In the genomic region with DNA sequence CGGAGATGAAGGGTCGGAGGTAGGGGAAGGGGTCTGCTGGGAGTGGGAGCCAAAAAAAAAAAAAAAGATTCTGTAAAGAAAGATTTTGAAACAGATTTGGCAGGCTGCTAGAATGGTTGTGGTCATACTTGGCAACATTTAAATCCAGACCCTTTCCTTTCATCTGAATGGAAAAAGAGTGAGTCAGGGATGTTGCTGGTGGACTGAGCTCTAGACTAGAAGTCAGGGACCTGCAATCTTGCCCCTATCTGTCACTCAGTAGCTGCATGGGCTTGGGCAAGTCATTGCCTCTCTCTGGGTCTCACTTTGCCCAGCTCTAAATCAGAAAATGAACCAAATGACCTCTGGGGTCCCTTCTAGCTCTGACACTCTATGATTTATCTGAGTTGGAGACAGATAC, we compare ENCODE assay signal across 22 cellular contexts. TPM values are rescaled to one million over a fixed set of nuclear protein-coding genes. Genes with fewer than 3 reads are reported as not detected.
DNase-seq lines count a peak whose midpoint lies in the region; ATAC-seq and TF ChIP-seq lines count a peak whose summit lies in the region.
"Had no signal": no experiment of that assay in that cellular context is flagged by ENCODE, and none has a peak within 500 bp of the region (broad histone marks: within the 10 kb centered on the region; RNA-seq: fewer than 3 reads in every experiment).

No MANE protein-coding gene starts in this region.

- DNase-seq in AG08395 (ENCODE audit: low spot score): peak; percentile 27
- DNase-seq in GM23248: peak; percentile 15
- DNase-seq in WTC11 (ENCODE audit: low spot score): no peak
- DNase-seq in mesenteric fat pad (ENCODE audit: low spot score): peak; percentile 22
- DNase-seq in sigmoid colon: no peak
- DNase-seq: activated CD4-positive, alpha-beta T cell treated with anti-CD3 and anti-CD28 coated beads, Interleukin-2, amount 50 U/mL, for 48 hours; activated CD8-positive, alpha-beta memory T cell treated with anti-CD3 and anti-CD28 coated beads, Interleukin-2, amount 50 U/mL, for 48 hours; activated gamma-delta T cell; Calu3; IMR-90; lower lobe of right lung; mucosa of descending colon; NCI-H1048; NCI-H1694 treated with DMSO at 0.1 percent for 48 hours; NCI-H2171; ovary; PC-9; Right ventricle myocardium superior; small intestine had no signal

- H3K27me3 ChIP-seq in GM23248 (replicated peaks; ENCODE audit: insufficient read depth) (no peaks in the 10 kb centered on the region), sigmoid colon (no peaks in the 10 kb centered on the region)
- H3K27me3 ChIP-seq: ovary had no signal

- no peaks in the 10 kb centered on the region for H3F3A ChIP-seq in GM23248 (ENCODE audit: insufficient read depth)

- H3K27ac ChIP-seq in GM23248 (no peak overlapping the region), sigmoid colon (no peak overlapping the region)
- H3K27ac ChIP-seq: lower lobe of right lung, ovary, PC-9 had no signal

- H3K9ac ChIP-seq in GM23248: no peak overlapping the region

- no peak overlapping the region for H2AFZ ChIP-seq in GM23248
- H2AFZ ChIP-seq: PC-9 had no signal

- no peaks in the 10 kb centered on the region for H4K20me1 ChIP-seq in GM23248 (ENCODE audit: insufficient read depth)

- H3K27ac Mint-ChIP-seq in WTC11: peak overlapping the region; percentile 84
- H3K27ac Mint-ChIP-seq: natural killer cell treated with Interleukin-12 subunit alpha and Interleukin-12 subunit beta and Interleukin-15 and Interleukin-18, amount 100 ng/mL, for 72 hours had no signal

- TF ChIP-seq CTCF in WTC11 (IDR thresholded peaks at IDR 0.05) (no peak), sigmoid colon (IDR thresholded peaks at IDR 0.05) (no peak)

- no peak overlapping the region for H3K4me3 ChIP-seq in GM23248
- no peak overlapping the region for H3K4me3 ChIP-seq in sigmoid colon
- H3K4me3 ChIP-seq: lower lobe of right lung, mucosa of descending colon, ovary, PC-9 had no signal

- no peak for ATAC-seq in WTC11
- no peak for ATAC-seq in GM21381 (IDR thresholded peaks at IDR 0.05; ENCODE audit: unreplicated experiment)
- ATAC-seq in GM21825 (IDR thresholded peaks at IDR 0.05; ENCODE audit: unreplicated experiment): no peak
- ATAC-seq: lower lobe of right lung; mucosa of descending colon; natural killer cell treated with Interleukin-12 subunit alpha and Interleukin-12 subunit beta and Interleukin-15 and Interleukin-18, amount 100 ng/mL, for 72 hours had no signal

- POLR2A ChIA-PET in WTC11 (lab: Charles Lee): no interaction called here

- H3K9me3 Mint-ChIP-seq in WTC11: no peaks in the 10 kb centered on the region
- H3K9me3 Mint-ChIP-seq: natural killer cell treated with Interleukin-12 subunit alpha and Interleukin-12 subunit beta and Interleukin-15 and Interleukin-18, amount 100 ng/mL, for 72 hours had no signal

- no peak for TF ChIP-seq POLR2A in sigmoid colon (IDR thresholded peaks at IDR 0.05)

- no peak overlapping the region for H3K4me3 Mint-ChIP-seq in WTC11
- H3K4me3 Mint-ChIP-seq: natural killer cell treated with Interleukin-12 subunit alpha and Interleukin-12 subunit beta and Interleukin-15 and Interleukin-18, amount 100 ng/mL, for 72 hours had no signal

- no peak overlapping the region for H3K4me2 ChIP-seq in GM23248 (ENCODE audit: unreplicated experiment)
- H3K4me2 ChIP-seq: PC-9 had no signal

- peaks cover 66% of the 10 kb centered on the region for H3K36me3 Mint-ChIP-seq in WTC11
- H3K36me3 Mint-ChIP-seq: natural killer cell treated with Interleukin-12 subunit alpha and Interleukin-12 subunit beta and Interleukin-15 and Interleukin-18, amount 100 ng/mL, for 72 hours had no signal

- H3K79me2 ChIP-seq in GM23248 (ENCODE audit: insufficient read depth): no peaks in the 10 kb centered on the region

- H3K9me3 ChIP-seq in GM23248 (ENCODE audit: low read depth) (no peaks in the 10 kb centered on the region), sigmoid colon (no peaks in the 10 kb centered on the region)
- H3K9me3 ChIP-seq: lower lobe of right lung, mucosa of descending colon, ovary had no signal

- WGBS in GM23248 (ENCODE audit: low coverage in 1 of 2, low lambda C conversion rate in 2 of 2, missing lambda C conversion rate in 2 of 2), 2 experiments: 54 to 67% methylated on average over 2 of the region's 2 CpGs
- 43 to 88% methylated on average over 2 of the region's 2 CpGs for WGBS in sigmoid colon, 2 donors

- TF ChIP-seq EP300 in sigmoid colon (IDR thresholded peaks at IDR 0.05): no peak

- H3K27me3 Mint-ChIP-seq in WTC11 (ENCODE audit: low read depth): no peaks in the 10 kb centered on the region

- H3K4me1 ChIP-seq in GM23248 (ENCODE audit: insufficient read depth) (no peaks in the 10 kb centered on the region), sigmoid colon (no peaks in the 10 kb centered on the region)
- H3K4me1 ChIP-seq: lower lobe of right lung had no signal

- in situ Hi-C loops in GM23248 (cut with MboI): no loop called here

- peaks cover 55% of the 10 kb centered on the region for H3K4me1 Mint-ChIP-seq in WTC11

- CTCF ChIA-PET in WTC11 (lab: Charles Lee): no interaction called here

- H3K36me3 ChIP-seq in GM23248 (ENCODE audit: low read depth): no peaks in the 10 kb centered on the region
- no peaks in the 10 kb centered on the region for H3K36me3 ChIP-seq in sigmoid colon
- H3K36me3 ChIP-seq: lower lobe of right lung, ovary had no signal

- H3K9me2 ChIP-seq in GM23248 (ENCODE audit: insufficient read depth): no peaks in the 10 kb centered on the region

- intact Hi-C loops in sigmoid colon (cut with DNase I): no loop called here

TF ChIP-seq in WTC11, 78 proteins besides CTCF, POLR2A, EP300 and RAD21:
- TF ChIP-seq, protein P1, sequence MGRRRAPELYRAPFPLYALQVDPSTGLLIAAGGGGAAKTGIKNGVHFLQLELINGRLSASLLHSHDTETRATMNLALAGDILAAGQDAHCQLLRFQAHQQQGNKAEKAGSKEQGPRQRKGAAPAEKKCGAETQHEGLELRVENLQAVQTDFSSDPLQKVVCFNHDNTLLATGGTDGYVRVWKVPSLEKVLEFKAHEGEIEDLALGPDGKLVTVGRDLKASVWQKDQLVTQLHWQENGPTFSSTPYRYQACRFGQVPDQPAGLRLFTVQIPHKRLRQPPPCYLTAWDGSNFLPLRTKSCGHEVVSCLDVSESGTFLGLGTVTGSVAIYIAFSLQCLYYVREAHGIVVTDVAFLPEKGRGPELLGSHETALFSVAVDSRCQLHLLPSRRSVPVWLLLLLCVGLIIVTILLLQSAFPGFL (CRISPR knock-in tag; IDR thresholded peaks at IDR 0.05; ENCODE audit: borderline replicate concordance): no peak
- TF ChIP-seq TP53 (CRISPR knock-in tag; IDR thresholded peaks at IDR 0.05) (no peak), PRRX2 (CRISPR knock-in tag; IDR thresholded peaks at IDR 0.05) (no peak), JUN (CRISPR knock-in tag; IDR thresholded peaks at IDR 0.05) (no peak), ZNF263 (CRISPR knock-in tag; IDR thresholded peaks at IDR 0.05; ENCODE audit: low read depth) (no peak), FOXJ3 (CRISPR knock-in tag; IDR thresholded peaks at IDR 0.05; ENCODE audit: borderline replicate concordance) (no peak), ATF1 (CRISPR knock-in tag; IDR thresholded peaks at IDR 0.05) (no peak), FOXK1 (CRISPR knock-in tag; IDR thresholded peaks at IDR 0.05) (no peak), ZNF416 (CRISPR knock-in tag; IDR thresholded peaks at IDR 0.05) (no peak)
- TF ChIP-seq, protein P2, sequence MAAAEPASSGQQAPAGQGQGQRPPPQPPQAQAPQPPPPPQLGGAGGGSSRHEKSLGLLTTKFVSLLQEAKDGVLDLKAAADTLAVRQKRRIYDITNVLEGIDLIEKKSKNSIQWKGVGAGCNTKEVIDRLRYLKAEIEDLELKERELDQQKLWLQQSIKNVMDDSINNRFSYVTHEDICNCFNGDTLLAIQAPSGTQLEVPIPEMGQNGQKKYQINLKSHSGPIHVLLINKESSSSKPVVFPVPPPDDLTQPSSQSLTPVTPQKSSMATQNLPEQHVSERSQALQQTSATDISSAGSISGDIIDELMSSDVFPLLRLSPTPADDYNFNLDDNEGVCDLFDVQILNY (CRISPR knock-in tag; IDR thresholded peaks at IDR 0.05): no peak
- TF ChIP-seq, protein P3, sequence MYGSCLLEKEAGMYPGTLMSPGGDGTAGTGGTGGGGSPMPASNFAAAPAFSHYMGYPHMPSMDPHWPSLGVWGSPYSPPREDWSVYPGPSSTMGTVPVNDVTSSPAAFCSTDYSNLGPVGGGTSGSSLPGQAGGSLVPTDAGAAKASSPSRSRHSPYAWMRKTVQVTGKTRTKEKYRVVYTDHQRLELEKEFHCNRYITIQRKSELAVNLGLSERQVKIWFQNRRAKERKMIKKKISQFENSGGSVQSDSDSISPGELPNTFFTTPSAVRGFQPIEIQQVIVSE (CRISPR knock-in tag; IDR thresholded peaks at IDR 0.05; ENCODE audit: borderline replicate concordance): no peak
- TF ChIP-seq, protein P4, sequence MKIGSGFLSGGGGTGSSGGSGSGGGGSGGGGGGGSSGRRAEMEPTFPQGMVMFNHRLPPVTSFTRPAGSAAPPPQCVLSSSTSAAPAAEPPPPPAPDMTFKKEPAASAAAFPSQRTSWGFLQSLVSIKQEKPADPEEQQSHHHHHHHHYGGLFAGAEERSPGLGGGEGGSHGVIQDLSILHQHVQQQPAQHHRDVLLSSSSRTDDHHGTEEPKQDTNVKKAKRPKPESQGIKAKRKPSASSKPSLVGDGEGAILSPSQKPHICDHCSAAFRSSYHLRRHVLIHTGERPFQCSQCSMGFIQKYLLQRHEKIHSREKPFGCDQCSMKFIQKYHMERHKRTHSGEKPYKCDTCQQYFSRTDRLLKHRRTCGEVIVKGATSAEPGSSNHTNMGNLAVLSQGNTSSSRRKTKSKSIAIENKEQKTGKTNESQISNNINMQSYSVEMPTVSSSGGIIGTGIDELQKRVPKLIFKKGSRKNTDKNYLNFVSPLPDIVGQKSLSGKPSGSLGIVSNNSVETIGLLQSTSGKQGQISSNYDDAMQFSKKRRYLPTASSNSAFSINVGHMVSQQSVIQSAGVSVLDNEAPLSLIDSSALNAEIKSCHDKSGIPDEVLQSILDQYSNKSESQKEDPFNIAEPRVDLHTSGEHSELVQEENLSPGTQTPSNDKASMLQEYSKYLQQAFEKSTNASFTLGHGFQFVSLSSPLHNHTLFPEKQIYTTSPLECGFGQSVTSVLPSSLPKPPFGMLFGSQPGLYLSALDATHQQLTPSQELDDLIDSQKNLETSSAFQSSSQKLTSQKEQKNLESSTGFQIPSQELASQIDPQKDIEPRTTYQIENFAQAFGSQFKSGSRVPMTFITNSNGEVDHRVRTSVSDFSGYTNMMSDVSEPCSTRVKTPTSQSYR (CRISPR knock-in tag; IDR thresholded peaks at IDR 0.05): no peak

RNA-seq across cellular contexts. Expression of a gene that starts 58.7 kb away (rescaled TPM):
- under 0.01 TPM in 1 of 2 replicates, not detected in the other for total RNA-seq in GM23248 (2014; rRNA removed; shearing (Covaris generic))
- polyA plus RNA-seq in GM23248 (2016; fragmentation: Nextera tagmentation; extraction: Ambion mirVana) (not detected in 2 replicates), sigmoid colon (1 to 10 TPM in 1 of 3 donors, under 1 TPM in 1, not detected in 1; under 0.01 to 2.7 TPM)
- total RNA-seq in WTC11 (2021) (164 to 196 TPM (median 187 TPM) in 3 replicates), mesenteric fat pad (3.3 TPM), sigmoid colon (1 to 10 TPM; 1.3 to 5.8 (median 3.9) TPM)
- total RNA-seq: IMR-90 had no signal
- polyA plus RNA-seq: IMR-90 had no signal

Comparison
In these comparisons a context has a peak if more than half of its experiments do, and no peak if none do; other contexts are left out.
1. DNase-seq: peak in AG08395 (single experiment), GM23248 (single experiment) and mesenteric fat pad (single experiment); none in WTC11 (single experiment) and sigmoid colon (single experiment).
2. RNA of a gene that starts 58.7 kb away (total RNA-seq): 164 to 196 TPM in WTC11; 1.3 to 5.8 TPM in sigmoid colon, 3.3 TPM in mesenteric fat pad (single experiment) and under 0.01 TPM in GM23248; every median in the first group is over 10 times any median in the second.